In genomic region chr14:99261916-99262787, GRCh38 we compare ENCODE assay signal across 1 cellular context.
TF ChIP-seq lines count a peak whose summit lies in the region.

No MANE protein-coding gene starts in this region.

TF ChIP-seq in WTC11, 78 proteins besides CTCF, POLR2A, EP300 and RAD21 (continued from another document):
- TF ChIP-seq ZNF281 (CRISPR knock-in tag; IDR thresholded peaks at IDR 0.05) (no peak), ZNF416 (CRISPR knock-in tag; IDR thresholded peaks at IDR 0.05) (no peak), ZNF138 (CRISPR knock-in tag; conservative IDR thresholded peaks at IDR 0.05) (no peak), MYBL2 (CRISPR knock-in tag; IDR thresholded peaks at IDR 0.05) (no peak), CDX4 (CRISPR knock-in tag; IDR thresholded peaks at IDR 0.05; ENCODE audit: borderline replicate concordance) (no peak), ZNF232 (CRISPR knock-in tag; IDR thresholded peaks at IDR 0.05) (no peak), E2F1 (CRISPR knock-in tag; IDR thresholded peaks at IDR 0.05) (no peak), OVOL2 (CRISPR knock-in tag; IDR thresholded peaks at IDR 0.05; ENCODE audit: borderline replicate concordance) (no peak), E2F4 (CRISPR knock-in tag; IDR thresholded peaks at IDR 0.05; ENCODE audit: borderline replicate concordance, low read depth) (no peak), NFATC4 (CRISPR knock-in tag; IDR thresholded peaks at IDR 0.05) (no peak), MLX (CRISPR knock-in tag; IDR thresholded peaks at IDR 0.05) (no peak)
